ENCODE assay signal across 13 cellular contexts in genomic region chr5:43639566-43639965, GRCh38.
"Had no signal": no experiment of that assay in that cellular context is flagged by ENCODE, and none has a peak within 500 bp of the region (broad histone marks: within the 10 kb centered on the region; RNA-seq: fewer than 3 reads in every experiment).

No MANE protein-coding gene starts in this region.

- DNase-seq: activated CD4-positive, alpha-beta T cell treated with anti-CD3 and anti-CD28 coated beads, Interleukin-2, amount 50 U/mL, for 1 hour; activated CD8-positive, alpha-beta memory T cell treated with anti-CD3 and anti-CD28 coated beads for 24 hours; activated naive CD8-positive, alpha-beta T cell treated with anti-CD3 and anti-CD28 coated beads, Interleukin-2, amount 10 ng/mL, durations not matched to agents 7 days and 5 days; foreskin fibroblast; glutamatergic neuron; hypothalamus; mesenchymal stem cell; nucleus accumbens; sigmoid colon; stimulated activated CD4-positive, alpha-beta T cell treated with anti-CD3 and anti-CD28 coated beads, Interleukin-2, amount 100 ng/mL, for 24 hours had no signal

- H3K9me3 Mint-ChIP-seq: activated naive CD8-positive, alpha-beta T cell treated with anti-CD3 and anti-CD28 coated beads, Interleukin-2, amount 10 ng/mL, durations not matched to agents 7 days and 5 days; nephron; type B pancreatic cell had no signal

- H3K4me3 Mint-ChIP-seq: activated naive CD8-positive, alpha-beta T cell treated with anti-CD3 and anti-CD28 coated beads, Interleukin-2, amount 10 ng/mL, durations not matched to agents 7 days and 5 days; nephron; type B pancreatic cell had no signal

- H3K27me3 ChIP-seq: sigmoid colon, SJSA1 had no signal

- H3K27ac ChIP-seq: sigmoid colon, SJSA1 had no signal

- H3K27me3 Mint-ChIP-seq: activated naive CD8-positive, alpha-beta T cell treated with anti-CD3 and anti-CD28 coated beads, Interleukin-2, amount 10 ng/mL, durations not matched to agents 7 days and 5 days; type B pancreatic cell had no signal

- H3K27ac Mint-ChIP-seq: activated naive CD8-positive, alpha-beta T cell treated with anti-CD3 and anti-CD28 coated beads, Interleukin-2, amount 10 ng/mL, durations not matched to agents 7 days and 5 days; nephron; type B pancreatic cell had no signal

- H3K4me3 ChIP-seq: sigmoid colon, SJSA1 had no signal

- H3K9me3 ChIP-seq: sigmoid colon, SJSA1 had no signal
